ENCODE assay signal across 9 cellular contexts in genomic region chrX:47583240-47583861, GRCh38. TPM values are rescaled to one million over a fixed set of nuclear protein-coding genes. Genes with fewer than 3 reads are reported as not detected.
DNase-seq lines count a peak whose midpoint lies in the region; ATAC-seq, FAIRE-seq and TF ChIP-seq lines count a peak whose summit lies in the region.
"Had no signal": no experiment of that assay in that cellular context is flagged by ENCODE, and none has a peak within 500 bp of the region (broad histone marks: within the 10 kb centered on the region; RNA-seq: fewer than 3 reads in every experiment).

No MANE protein-coding gene starts in this region.

- H3K4me3 ChIP-seq in AG04450 (ENCODE audit: low read depth, low read length) (peak overlapping the region; percentile 79), HEK293 (ENCODE audit: low read depth, low read length) (no peak overlapping the region), colonic mucosa (peak overlapping the region; percentile 13), MM.1S (ENCODE audit: low read length) (no peak overlapping the region), small intestine (ENCODE audit: low read depth in 1 of 2, low read length in 2 of 2) (no peak overlapping the region)

- H3K4me1 Mint-ChIP-seq in natural killer cell treated with Interleukin-12 subunit alpha and Interleukin-12 subunit beta and Interleukin-15 and Interleukin-18, amount 100 ng/mL, for 72 hours (ENCODE audit: low read depth in 2 of 2): peaks cover 30 to 34% of the 10 kb centered on the region in 2 donors

- TF ChIP-seq CTCF in AG04450 (IDR thresholded peaks at IDR 0.05; ENCODE audit: low read depth, low read length) (no peak), HEK293 (tag by site-specific recombination; IDR thresholded peaks at IDR 0.05) (no peak), colonic mucosa (IDR thresholded peaks at IDR 0.05) (no peak), MM.1S (IDR thresholded peaks at IDR 0.05; ENCODE audit: low read length) (no peak)

- H3K9me3 ChIP-seq in AG04450 (ENCODE audit: control insufficient read depth, insufficient read depth, low read length): no peaks in the 10 kb centered on the region
- no peaks in the 10 kb centered on the region for H3K9me3 ChIP-seq in HEK293 (ENCODE audit: control insufficient read depth, insufficient read depth, low read depth, low read length)
- H3K9me3 ChIP-seq in colonic mucosa: no peaks in the 10 kb centered on the region
- no peaks in the 10 kb centered on the region for H3K9me3 ChIP-seq in MM.1S (replicated peaks; ENCODE audit: insufficient read depth, low read length)
- no peaks in the 10 kb centered on the region for H3K9me3 ChIP-seq in small intestine (ENCODE audit: control insufficient read depth, low read depth)

- no peak for ATAC-seq in natural killer cell treated with Interleukin-12 subunit alpha and Interleukin-12 subunit beta and Interleukin-15 and Interleukin-18, amount 100 ng/mL, for 72 hours
- no peak for ATAC-seq in GM18873 (IDR thresholded peaks at IDR 0.05; ENCODE audit: low FRiP score, unreplicated experiment)

- H2AFZ ChIP-seq in MM.1S (ENCODE audit: low read length): no peak overlapping the region

- intact Hi-C loops in colonic mucosa (cut with DNase I): no loop called here

- no peaks in the 10 kb centered on the region for H4K20me1 ChIP-seq in MM.1S (ENCODE audit: insufficient read depth, low read length)

- no peak overlapping the region for H3K4me2 ChIP-seq in MM.1S (ENCODE audit: low read depth, low read length)

- no peak for DNase-seq in AG04450 (ENCODE audit: low read depth, low spot score)
- no peak for DNase-seq in colonic mucosa
- DNase-seq in natural killer cell treated with Interleukin-12 subunit alpha and Interleukin-12 subunit beta and Interleukin-15 and Interleukin-18, amount 100 ng/mL, for 72 hours (ENCODE audit: low spot score): no peak
- DNase-seq in MM.1S: no peak
- DNase-seq in nucleus accumbens (lab: John Stamatoyannopoulos, UW): no peak
- DNase-seq in small intestine: no peak
- DNase-seq: stimulated activated CD4-positive, alpha-beta T cell treated with anti-CD3 and anti-CD28 coated beads, Interleukin-4, amount 100 ng/mL, for 24 hours had no signal

- H3K36me3 ChIP-seq in HEK293 (ENCODE audit: control insufficient read depth in 2 of 2, insufficient read depth in 1 of 2, low read length in 2 of 2): peaks cover 0 to 33% of the 10 kb centered on the region in 2 experiments; a peak in 1 of 3 replicates
- no peaks in the 10 kb centered on the region for H3K36me3 ChIP-seq in colonic mucosa
- H3K36me3 ChIP-seq in MM.1S (replicated peaks; ENCODE audit: insufficient read depth, low read length): no peaks in the 10 kb centered on the region
- H3K36me3 ChIP-seq in small intestine (ENCODE audit: control insufficient read depth in 2 of 2, insufficient read depth in 2 of 2, low read length in 2 of 2): no peaks in the 10 kb centered on the region

- CTCF ChIA-PET in AG04450 (lab: Charles Lee): no interaction called here
- CTCF ChIA-PET in HEK293 (lab: Yijun Ruan, JAX): no interaction called here

- H3K9me2 ChIP-seq in MM.1S (replicated peaks; ENCODE audit: insufficient read depth, low read length): no peaks in the 10 kb centered on the region

- no peaks in the 10 kb centered on the region for H3F3A ChIP-seq in MM.1S (ENCODE audit: insufficient read depth, low read length)

- H3K27ac Mint-ChIP-seq in natural killer cell treated with Interleukin-12 subunit alpha and Interleukin-12 subunit beta and Interleukin-15 and Interleukin-18, amount 100 ng/mL, for 72 hours: peak overlapping the region; percentile 27 to 61

- no peaks in the 10 kb centered on the region for H3K36me3 Mint-ChIP-seq in natural killer cell treated with Interleukin-12 subunit alpha and Interleukin-12 subunit beta and Interleukin-15 and Interleukin-18, amount 100 ng/mL, for 72 hours

- H3K27me3 Mint-ChIP-seq in natural killer cell treated with Interleukin-12 subunit alpha and Interleukin-12 subunit beta and Interleukin-15 and Interleukin-18, amount 100 ng/mL, for 72 hours: peaks cover under 1 to 22% of the 10 kb centered on the region in 2 donors

- H3K4me1 ChIP-seq in HEK293 (ENCODE audit: control insufficient read depth, insufficient read depth, low read length) (no peaks in the 10 kb centered on the region; the same call in 1 of the 2 replicates), colonic mucosa (no peaks in the 10 kb centered on the region), MM.1S (ENCODE audit: low read length) (0 out of 2 replicates have a peak, but pooled peaks cover 5% of the 10 kb centered on the region), small intestine (ENCODE audit: control insufficient read depth in 2 of 2, insufficient read depth in 1 of 2, low read depth in 1 of 2, low read length in 1 of 2) (no peaks in the 10 kb centered on the region)

- H3K4me3 Mint-ChIP-seq in natural killer cell treated with Interleukin-12 subunit alpha and Interleukin-12 subunit beta and Interleukin-15 and Interleukin-18, amount 100 ng/mL, for 72 hours: peak overlapping the region; percentile 58

- WGBS in small intestine, 3 donors: 51 to 82% (median 55%) methylated on average over 7 to 8 of the region's 8 CpGs

- H3K9me3 Mint-ChIP-seq in natural killer cell treated with Interleukin-12 subunit alpha and Interleukin-12 subunit beta and Interleukin-15 and Interleukin-18, amount 100 ng/mL, for 72 hours: no peaks in the 10 kb centered on the region

- no peaks in the 10 kb centered on the region for H3K79me2 ChIP-seq in MM.1S (ENCODE audit: low read length)

- peak overlapping the region in 1 of 2 donors; percentile 39 for H3K9ac ChIP-seq in colonic mucosa (ENCODE audit: low read depth in 2 of 2, low read length in 2 of 2)
- H3K9ac ChIP-seq in MM.1S (ENCODE audit: low read length): no peak overlapping the region

- FAIRE-seq in small intestine (lab: Jason Lieb, UNC): no peak

- H3K27me3 ChIP-seq in AG04450 (ENCODE audit: control insufficient read depth, insufficient read depth, low read length) (no peaks in the 10 kb centered on the region), colonic mucosa (no peaks in the 10 kb centered on the region), MM.1S (replicated peaks; ENCODE audit: insufficient read depth, low read length) (no peaks in the 10 kb centered on the region), small intestine (ENCODE audit: control insufficient read depth in 2 of 2, insufficient read depth in 2 of 2, low read length in 2 of 2) (no peaks in the 10 kb centered on the region)

- H3K27ac ChIP-seq in AG04450 (ENCODE audit: low read depth, low read length) (no peak overlapping the region), HEK293 (ENCODE audit: extremely low read depth, low read depth, low read length) (no peak overlapping the region), colonic mucosa (no peak overlapping the region), MM.1S (ENCODE audit: low read length) (no peak overlapping the region), small intestine (ENCODE audit: low read depth in 1 of 2, low read length in 1 of 2) (peak overlapping the region in 1 of 2 donors; percentile 58)

- POLR2A ChIA-PET in AG04450 (lab: Yijun Ruan, JAX): no interaction called here
- POLR2A ChIA-PET in HEK293 (lab: Yijun Ruan, JAX): no interaction called here

TF ChIP-seq in HEK293, 187 proteins besides CTCF, POLR2A, EP300 and RAD21 (continues in another document):
- TF ChIP-seq KLF9 (tag by site-specific recombination; IDR thresholded peaks at IDR 0.05; ENCODE audit: low read depth) (no peak), ZNF112 (tag by site-specific recombination; IDR thresholded peaks at IDR 0.05) (no peak), ZFHX2 (tag by site-specific recombination; conservative IDR thresholded peaks at IDR 0.05) (peak; percentile 24), ZSCAN18 (tag by site-specific recombination; IDR thresholded peaks at IDR 0.05) (no peak)

RNA-seq across cellular contexts. Expression of gene TIMP1, which starts 1.1 kb away (rescaled TPM):
- 1,256 and 2,140 TPM in 2 replicates for polyA plus RNA-seq in AG04450 (2011; rRNA removed)
- 1,655 and 2,290 TPM in 2 replicates for polyA minus RNA-seq in AG04450 (2011; rRNA and poly(A)+ RNA removed)
- 10 to 100 TPM; 84.1 to 93.0 TPM for total RNA-seq in colonic mucosa
- total RNA-seq in natural killer cell treated with Interleukin-12 subunit alpha and Interleukin-12 subunit beta and Interleukin-15 and Interleukin-18, amount 100 ng/mL, for 72 hours: 10 to 100 TPM in 1 of 2 donors, 1 to 10 TPM in 1; 9.1 to 12.5 TPM
- 100 to 1,000 TPM in 1 of 3 donors, 10 to 100 TPM in 2; 19.5 to 196 (median 32.2) TPM for polyA plus RNA-seq in small intestine

RNA-seq across cellular contexts. Expression of gene ARAF, which starts 22.3 kb away (rescaled TPM):
- polyA plus RNA-seq in AG04450 (2011; rRNA removed): 27.3 and 37.8 TPM in 2 replicates
- 53.9 and 70.2 TPM in 2 replicates for polyA minus RNA-seq in AG04450 (2011; rRNA and poly(A)+ RNA removed)
- total RNA-seq in colonic mucosa: 10 to 100 TPM; 94.8 to 95.2 TPM
- total RNA-seq in natural killer cell treated with Interleukin-12 subunit alpha and Interleukin-12 subunit beta and Interleukin-15 and Interleukin-18, amount 100 ng/mL, for 72 hours: 10 to 100 TPM; 84.7 to 87.1 TPM
- polyA plus RNA-seq in small intestine: 10 to 100 TPM; 43.0 to 92.1 (median 76.9) TPM

RNA-seq across cellular contexts. Expression of gene SYN1, which starts 36.3 kb away (rescaled TPM):
- polyA plus RNA-seq in AG04450 (2011; rRNA removed) (0.24 and 0.37 TPM in 2 replicates), small intestine (1 to 10 TPM in 1 of 3 donors, under 1 TPM in 1, not detected in 1; 0.27 to 3.0 TPM)
- polyA minus RNA-seq in AG04450 (2011; rRNA and poly(A)+ RNA removed): 0.51 and 1.2 TPM in 2 replicates
- 1 to 10 TPM in 1 of 2 donors, under 1 TPM in 1; 0.96 to 1.5 TPM for total RNA-seq in colonic mucosa
- under 1 TPM; 0.29 to 0.92 TPM for total RNA-seq in natural killer cell treated with Interleukin-12 subunit alpha and Interleukin-12 subunit beta and Interleukin-15 and Interleukin-18, amount 100 ng/mL, for 72 hours

RNA-seq across cellular contexts. Expression of gene CFP, which starts 46.4 kb away (rescaled TPM):
- polyA plus RNA-seq in AG04450 (2011; rRNA removed) (0.02 and 0.05 TPM in 2 replicates), small intestine (1 to 10 TPM in 2 of 3 donors, under 1 TPM in 1; 0.45 to 5.5 (median 4.1) TPM)
- polyA minus RNA-seq in AG04450 (2011; rRNA and poly(A)+ RNA removed): 0.56 and 0.60 TPM in 2 replicates
- total RNA-seq in colonic mucosa: 1 to 10 TPM; 1.1 to 4.1 TPM
- total RNA-seq in natural killer cell treated with Interleukin-12 subunit alpha and Interleukin-12 subunit beta and Interleukin-15 and Interleukin-18, amount 100 ng/mL, for 72 hours: 1 to 10 TPM in 1 of 2 donors, under 1 TPM in 1; 0.71 to 2.3 TPM

Comparison
In these comparisons a context has a peak if more than half of its experiments do, and no peak if none do; other contexts are left out.
1. H3K4me3 ChIP-seq: peak in AG04450 (single experiment) and colonic mucosa (single experiment); none in HEK293 (single experiment), MM.1S (single experiment) and small intestine (0 of 2).
2. RNA of gene TIMP1, which starts 1.1 kb away (total RNA-seq): 84.1 to 93.0 TPM in colonic mucosa; 9.1 to 12.5 TPM in natural killer cell treated with Interleukin-12 subunit alpha and Interleukin-12 subunit beta and Interleukin-15 and Interleukin-18, amount 100 ng/mL, for 72 hours; every median in the first group is over 4 times any median in the second.